In genomic region chr10:22321831-22322662, GRCh38 we compare ENCODE assay signal across 8 cellular contexts. TPM values are rescaled to one million over a fixed set of nuclear protein-coding genes. Genes with fewer than 3 reads are reported as not detected.
DNase-seq lines count a peak whose midpoint lies in the region; ATAC-seq and TF ChIP-seq lines count a peak whose summit lies in the region.

No MANE protein-coding gene starts in this region.

- TF ChIP-seq CTCF in CD4-positive, alpha-beta T cell (IDR thresholded peaks at IDR 0.05), result no peak
- TF ChIP-seq CTCF in IMR-90 (conservative IDR thresholded peaks at IDR 0.05; ENCODE audit: low read depth, low read length), result no peak
- TF ChIP-seq CTCF in right atrium auricular region (IDR thresholded peaks at IDR 0.05), result no peak

- peak overlapping the region; percentile 87 for H3K4me3 Mint-ChIP-seq in CD4-positive, alpha-beta T cell
- peak overlapping the region; percentile 93 for H3K4me3 Mint-ChIP-seq in activated naive CD4-positive, alpha-beta T cell treated with anti-CD3 and anti-CD28 coated beads, Interleukin-2, amount 50 U/mL, for 24 hours

- peak overlapping the region; percentile 83 for H3K27ac Mint-ChIP-seq in CD4-positive, alpha-beta T cell
- H3K27ac Mint-ChIP-seq in activated naive CD4-positive, alpha-beta T cell treated with anti-CD3 and anti-CD28 coated beads, Interleukin-2, amount 50 U/mL, for 24 hours, result peak overlapping the region; percentile 96

- H4K8ac ChIP-seq in IMR-90 (ENCODE audit: low read depth in 2 of 2, low read length in 2 of 2), result no peak overlapping the region; a peak in 1 of 4 replicates

- no TSS peak for BruUV-seq in IMR-90 (replicated peaks; lab: Mats Ljungman, UMichigan)

- H3K27me3 Mint-ChIP-seq in CD4-positive, alpha-beta T cell, result peaks cover 67% of the 10 kb centered on the region
- H3K27me3 Mint-ChIP-seq in activated naive CD4-positive, alpha-beta T cell treated with anti-CD3 and anti-CD28 coated beads, Interleukin-2, amount 50 U/mL, for 24 hours, result peaks cover 36% of the 10 kb centered on the region

- no peak overlapping the region for H4K5ac ChIP-seq in IMR-90 (ENCODE audit: low read depth, low read length)

- TF ChIP-seq RAD21 in IMR-90 (IDR thresholded peaks at IDR 0.05; ENCODE audit: low read length), result no peak

- no peak overlapping the region for H2BK120ac ChIP-seq in IMR-90 (ENCODE audit: low read depth, low read length)

- H3K27ac ChIP-seq in CD4-positive, alpha-beta T cell (ENCODE audit: low read depth, low read length), result no peak overlapping the region
- H3K27ac ChIP-seq in IMR-90 (ENCODE audit: insufficient read depth, low read length), result no peak overlapping the region; the same call in 1 of the 2 replicates
- H3K27ac ChIP-seq in right atrium auricular region, result peak overlapping the region in 1 of 2 donors; percentile 56
- no peak overlapping the region for H3K27ac ChIP-seq in rectal smooth muscle tissue (ENCODE audit: low read depth, low read length)

- peaks cover 36% of the 10 kb centered on the region for H3K36me3 Mint-ChIP-seq in CD4-positive, alpha-beta T cell (ENCODE audit: low read depth)
- H3K36me3 Mint-ChIP-seq in activated naive CD4-positive, alpha-beta T cell treated with anti-CD3 and anti-CD28 coated beads, Interleukin-2, amount 50 U/mL, for 24 hours, result peaks cover 6% of the 10 kb centered on the region

- H2AK5ac ChIP-seq in IMR-90 (ENCODE audit: low read depth, low read length), result no peak overlapping the region; the same call in 1 of the 2 replicates

- no peak overlapping the region for H2BK20ac ChIP-seq in IMR-90 (ENCODE audit: low read depth, low read length)

- H3K27me3 ChIP-seq in CD4-positive, alpha-beta T cell (ENCODE audit: control insufficient read depth, insufficient read depth, low read length), result peaks cover 27% of the 10 kb centered on the region
- H3K27me3 ChIP-seq in IMR-90 (ENCODE audit: control insufficient read depth, insufficient read depth, low read length) (peaks cover 21% of the 10 kb centered on the region), right atrium auricular region (peaks cover 0 to 4% of the 10 kb centered on the region in 2 donors), rectal smooth muscle tissue (ENCODE audit: control insufficient read depth, insufficient read depth, low read length) (no peaks in the 10 kb centered on the region)

- H3K18ac ChIP-seq in IMR-90 (ENCODE audit: low read depth, low read length), result no peak overlapping the region

- 0 out of 2 replicates have a peak overlapping the region, but pooled peaks have one; percentile 9 for H3K4ac ChIP-seq in IMR-90 (ENCODE audit: low read depth, low read length)

- H3K9me3 ChIP-seq in CD4-positive, alpha-beta T cell (ENCODE audit: control insufficient read depth, low read length), result no peaks in the 10 kb centered on the region
- 0 out of 2 replicates have a peak, but pooled peaks cover 3% of the 10 kb centered on the region for H3K9me3 ChIP-seq in IMR-90 (ENCODE audit: control insufficient read depth, insufficient read depth, low read length)
- no peaks in the 10 kb centered on the region for H3K9me3 ChIP-seq in right atrium auricular region

- dilution Hi-C loops in IMR-90 (cut with HindIII; ENCODE audit: low sequenced_read_pairs, unreplicated experiment), result no loop called here

- peak in 1 of 10 experiments; percentile 37 for DNase-seq in CD4-positive, alpha-beta T cell
- DNase-seq in IMR-90, result no peak
- DNase-seq in right atrium auricular region (ENCODE audit: low spot score), result no peak
- DNase-seq in kidney glomerular epithelial cell (lab: John Stamatoyannopoulos, UW), result no peak

- intact Hi-C loops in CD4-positive, alpha-beta T cell (cut with DNase I, micrococcal nuclease), result loop anchor here (5.0 to 10.0 kb wide), 3 partner anchors 320 to 825 kb away; partner anchors contain the start of genes DNAJC1 (in 1 of the 2) and PIP4K2A (in 1 of the 2)
- intact Hi-C loops in IMR-90 (cut with micrococcal nuclease), result loop anchor here (10.0 kb wide), 1 partner anchor 233 kb away; no protein-coding TSS in a partner anchor

- peak overlapping the region; percentile 61; the same call in 1 of the 2 replicates for H3K14ac ChIP-seq in IMR-90 (replicated peaks; ENCODE audit: low read depth, low read length)

- H3K9ac ChIP-seq in IMR-90 (ENCODE audit: low read depth, low read length), result peak overlapping the region; percentile 72
- no peak overlapping the region for H3K9ac ChIP-seq in rectal smooth muscle tissue (ENCODE audit: low read length)

- POLR2A ChIA-PET in CD4-positive, alpha-beta T cell (lab: Charles Lee), result interaction anchor here (0.6 to 5.9 kb wide), 13 partner anchors 10 to 325 kb away, joined by 3 to 48 read pairs (median 4); partner anchors contain the start of gene DNAJC1
- POLR2A ChIA-PET in IMR-90 (lab: Charles Lee; ENCODE audit: unreplicated experiment), result no interaction called here

- no peak for TF ChIP-seq POLR2A in IMR-90 (IDR thresholded peaks at IDR 0.05; ENCODE audit: low read depth, low read length)

- ATAC-seq in CD4-positive, alpha-beta T cell (ENCODE audit: poor library complexity), result peak; percentile 5
- no peak for ATAC-seq in IMR-90 (ENCODE audit: low read depth)
- no peak for ATAC-seq in GM21576 (IDR thresholded peaks at IDR 0.05; ENCODE audit: unreplicated experiment)
- ATAC-seq in HG03439 (IDR thresholded peaks at IDR 0.05; ENCODE audit: unreplicated experiment), result no peak

- H3K4me2 ChIP-seq in IMR-90 (ENCODE audit: low read depth, low read length), result peak overlapping the region; percentile 94

- peak overlapping the region; percentile 84; the same call in 1 of the 2 replicates for H3K23ac ChIP-seq in IMR-90 (ENCODE audit: low read depth, low read length)

- H3K4me1 Mint-ChIP-seq in CD4-positive, alpha-beta T cell (ENCODE audit: low read depth), result peaks cover 68% of the 10 kb centered on the region
- H3K4me1 Mint-ChIP-seq in activated naive CD4-positive, alpha-beta T cell treated with anti-CD3 and anti-CD28 coated beads, Interleukin-2, amount 50 U/mL, for 24 hours, result peaks cover 64% of the 10 kb centered on the region

- no peaks in the 10 kb centered on the region for H3K9me3 Mint-ChIP-seq in CD4-positive, alpha-beta T cell
- H3K9me3 Mint-ChIP-seq in activated naive CD4-positive, alpha-beta T cell treated with anti-CD3 and anti-CD28 coated beads, Interleukin-2, amount 50 U/mL, for 24 hours, result no peaks in the 10 kb centered on the region

- no peaks in the 10 kb centered on the region; the same call in 1 of the 2 replicates for H3K9me1 ChIP-seq in IMR-90 (ENCODE audit: insufficient read depth, low read length)

- H2BK15ac ChIP-seq in IMR-90 (ENCODE audit: low read depth, low read length), result no peak overlapping the region

- no peak overlapping the region for H4K91ac ChIP-seq in IMR-90 (ENCODE audit: insufficient read depth, low read depth, low read length)

- H2BK5ac ChIP-seq in IMR-90 (ENCODE audit: low read depth, low read length, poor library complexity, severe bottlenecking), result no peak overlapping the region

- CTCF ChIA-PET in CD4-positive, alpha-beta T cell (lab: Charles Lee), result interaction anchor here (1.6 kb wide), 1 partner anchor 10 kb away, joined by 4 read pairs; no protein-coding TSS in a partner anchor
- CTCF ChIA-PET in IMR-90 (lab: Yijun Ruan, JAX), result interaction anchor here (0.7 kb wide), 2 partner anchors 165 to 667 kb away, joined by 3 to 4 read pairs; no protein-coding TSS in a partner anchor

- peak overlapping the region; percentile 67 for H2AFZ ChIP-seq in IMR-90 (replicated peaks; ENCODE audit: low read length, poor library complexity)

- H3K4me3 ChIP-seq in IMR-90 (ENCODE audit: insufficient read depth, low read depth, low read length), result peak overlapping the region; percentile 65
- peak overlapping the region; percentile 90 to 94 for H3K4me3 ChIP-seq in right atrium auricular region
- H3K4me3 ChIP-seq in rectal smooth muscle tissue (ENCODE audit: low read length), result peak overlapping the region; percentile 82

- in situ Hi-C loops in IMR-90 (cut with MboI; ENCODE audit: low sequenced_read_pairs), result loop anchor here (10.0 to 25.0 kb wide), 2 partner anchors 503 to 810 kb away; no protein-coding TSS in a partner anchor

- H3K36me3 ChIP-seq in IMR-90 (ENCODE audit: control insufficient read depth, insufficient read depth, low read length) (no peaks in the 10 kb centered on the region), right atrium auricular region (no peaks in the 10 kb centered on the region), rectal smooth muscle tissue (ENCODE audit: control insufficient read depth, insufficient read depth, low read length) (no peaks in the 10 kb centered on the region)

- H3K56ac ChIP-seq in IMR-90 (ENCODE audit: extremely low read depth, insufficient read depth, low read length), result no peak overlapping the region

- 10% methylated on average over 2 of the region's 82 CpGs; no CpG with 5 or more reads in 1 of the 2 experiments for WGBS in IMR-90 (ENCODE audit: extremely low coverage in 2 of 2, insufficient read length in 1 of 2), 2 experiments

- peak overlapping the region; percentile 79 for H2AK9ac ChIP-seq in IMR-90 (replicated peaks; ENCODE audit: low read depth, low read length, poor library complexity)

- peaks cover 27 to 30% of the 10 kb centered on the region in 2 experiments for H3K79me1 ChIP-seq in IMR-90 (ENCODE audit: low read depth in 1 of 2, low read length in 2 of 2)

- H3K4me1 ChIP-seq in IMR-90 (ENCODE audit: control insufficient read depth, insufficient read depth, low read length), result no peaks in the 10 kb centered on the region; the same call in 1 of the 2 replicates
- peaks cover 0 to 57% of the 10 kb centered on the region in 2 donors for H3K4me1 ChIP-seq in right atrium auricular region
- H3K4me1 ChIP-seq in rectal smooth muscle tissue (ENCODE audit: control insufficient read depth, insufficient read depth, low read length), result peaks cover 43% of the 10 kb centered on the region

- peaks cover 13% of the 10 kb centered on the region; the same call in 1 of the 2 replicates for H4K20me1 ChIP-seq in IMR-90 (ENCODE audit: insufficient read depth, low read length)

RNA-seq across cellular contexts. Expression of gene BMI1, which starts 1.1 kb away (rescaled TPM):
- total RNA-seq in CD4-positive, alpha-beta T cell, result 10 to 100 TPM; 65.4 to 69.3 TPM
- 25.8 and 38.3 TPM in 2 replicates for total RNA-seq in IMR-90 (2012; rRNA removed)
- 19.7 and 19.9 TPM in 2 replicates for polyA plus RNA-seq in IMR-90 (2012; rRNA removed)
- polyA plus RNA-seq in IMR-90 (2012; cell fraction: cytosol; rRNA removed), result 3.9 and 8.7 TPM in 2 replicates
- polyA plus RNA-seq in IMR-90 (2012; cell fraction: nucleus; rRNA removed; ENCODE audit: low replicate concordance), result 5.1 and 28.1 TPM in 2 replicates
- 10 to 100 TPM; 34.7 to 40.7 TPM for total RNA-seq in right atrium auricular region

RNA-seq across cellular contexts. Expression of gene COMMD3, which starts 5.9 kb away (rescaled TPM):
- total RNA-seq in CD4-positive, alpha-beta T cell, result 10 to 100 TPM; 43.2 to 51.0 TPM
- total RNA-seq in IMR-90 (2012; rRNA removed) (33.1 and 44.8 TPM in 2 replicates), right atrium auricular region (100 to 1,000 TPM in 1 of 2 donors, 10 to 100 TPM in 1; 28.5 to 141 TPM)
- 25.4 and 30.8 TPM in 2 replicates for polyA plus RNA-seq in IMR-90 (2012; rRNA removed)
- 29.0 and 38.5 TPM in 2 replicates for polyA plus RNA-seq in IMR-90 (2012; cell fraction: cytosol; rRNA removed)
- polyA plus RNA-seq in IMR-90 (2012; cell fraction: nucleus; rRNA removed; ENCODE audit: low replicate concordance), result 13.4 and 38.7 TPM in 2 replicates

RNA-seq across cellular contexts. Expression of gene SPAG6, which starts 23.2 kb away (rescaled TPM):
- total RNA-seq in CD4-positive, alpha-beta T cell, result not detected
- not detected in 2 replicates for total RNA-seq in IMR-90 (2012; rRNA removed)
- polyA plus RNA-seq in IMR-90 (2012; rRNA removed), result not detected in 2 replicates
- polyA plus RNA-seq in IMR-90 (2012; cell fraction: cytosol; rRNA removed), result not detected in 2 replicates
- not detected in 2 replicates for polyA plus RNA-seq in IMR-90 (2012; cell fraction: nucleus; rRNA removed; ENCODE audit: low replicate concordance)
- total RNA-seq in right atrium auricular region, result not detected
